ENCODE assay signal across 1 cellular context in the genomic region with DNA sequence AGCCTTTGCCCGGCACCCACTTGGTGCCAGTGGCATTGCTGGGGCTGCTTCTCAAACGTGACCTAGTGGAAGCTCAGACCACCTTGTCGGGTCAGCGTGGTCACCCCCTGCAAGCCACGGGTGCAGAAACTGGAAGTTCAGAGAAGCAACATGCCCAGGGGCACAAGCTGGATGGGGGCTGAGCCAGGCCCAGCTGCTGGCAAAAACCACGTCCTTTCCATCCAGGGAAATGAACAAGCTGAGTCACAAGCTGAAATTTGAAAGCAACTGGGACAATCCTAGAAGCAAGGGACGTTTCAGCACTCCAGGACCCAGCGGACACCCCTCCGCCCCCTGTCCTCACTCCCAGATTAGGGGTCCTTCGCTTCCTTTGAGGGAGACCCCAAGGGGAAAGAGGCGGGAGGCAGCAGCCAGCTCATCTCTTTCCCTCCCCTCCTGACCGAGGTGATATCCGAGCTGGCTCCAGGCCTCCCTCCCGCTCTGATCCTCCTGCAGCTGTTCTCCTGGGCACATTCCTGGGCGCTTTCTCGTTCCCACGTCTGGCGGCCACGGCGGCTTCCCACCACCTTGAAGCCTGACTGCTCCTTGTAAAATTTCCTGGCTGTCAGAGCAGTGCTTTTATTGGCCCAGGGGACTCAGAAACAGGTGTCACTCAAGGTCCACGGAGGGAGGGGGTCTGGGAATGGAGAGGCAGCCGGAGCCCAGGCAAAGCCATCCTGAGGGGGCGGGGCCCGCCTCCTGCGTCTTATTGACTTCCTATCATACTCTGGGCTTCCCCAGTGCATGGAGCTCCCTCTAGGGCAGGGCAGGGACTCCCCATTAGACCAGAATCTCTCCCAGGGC.
TF ChIP-seq lines count a peak whose summit lies in the region.

No MANE protein-coding gene starts in this region.

TF ChIP-seq in HCT116, 20 proteins besides CTCF, POLR2A, EP300 and RAD21 (continued from another document):
- TF ChIP-seq YY1 (IDR thresholded peaks at IDR 0.05; ENCODE audit: extremely low read depth, insufficient replicate concordance, low read depth, low read length) (no peak), SP1 (IDR thresholded peaks at IDR 0.05; ENCODE audit: low read depth) (no peak), FOSL1 (IDR thresholded peaks at IDR 0.05; ENCODE audit: low read depth) (no peak)
- TF ChIP-seq, protein P1, sequence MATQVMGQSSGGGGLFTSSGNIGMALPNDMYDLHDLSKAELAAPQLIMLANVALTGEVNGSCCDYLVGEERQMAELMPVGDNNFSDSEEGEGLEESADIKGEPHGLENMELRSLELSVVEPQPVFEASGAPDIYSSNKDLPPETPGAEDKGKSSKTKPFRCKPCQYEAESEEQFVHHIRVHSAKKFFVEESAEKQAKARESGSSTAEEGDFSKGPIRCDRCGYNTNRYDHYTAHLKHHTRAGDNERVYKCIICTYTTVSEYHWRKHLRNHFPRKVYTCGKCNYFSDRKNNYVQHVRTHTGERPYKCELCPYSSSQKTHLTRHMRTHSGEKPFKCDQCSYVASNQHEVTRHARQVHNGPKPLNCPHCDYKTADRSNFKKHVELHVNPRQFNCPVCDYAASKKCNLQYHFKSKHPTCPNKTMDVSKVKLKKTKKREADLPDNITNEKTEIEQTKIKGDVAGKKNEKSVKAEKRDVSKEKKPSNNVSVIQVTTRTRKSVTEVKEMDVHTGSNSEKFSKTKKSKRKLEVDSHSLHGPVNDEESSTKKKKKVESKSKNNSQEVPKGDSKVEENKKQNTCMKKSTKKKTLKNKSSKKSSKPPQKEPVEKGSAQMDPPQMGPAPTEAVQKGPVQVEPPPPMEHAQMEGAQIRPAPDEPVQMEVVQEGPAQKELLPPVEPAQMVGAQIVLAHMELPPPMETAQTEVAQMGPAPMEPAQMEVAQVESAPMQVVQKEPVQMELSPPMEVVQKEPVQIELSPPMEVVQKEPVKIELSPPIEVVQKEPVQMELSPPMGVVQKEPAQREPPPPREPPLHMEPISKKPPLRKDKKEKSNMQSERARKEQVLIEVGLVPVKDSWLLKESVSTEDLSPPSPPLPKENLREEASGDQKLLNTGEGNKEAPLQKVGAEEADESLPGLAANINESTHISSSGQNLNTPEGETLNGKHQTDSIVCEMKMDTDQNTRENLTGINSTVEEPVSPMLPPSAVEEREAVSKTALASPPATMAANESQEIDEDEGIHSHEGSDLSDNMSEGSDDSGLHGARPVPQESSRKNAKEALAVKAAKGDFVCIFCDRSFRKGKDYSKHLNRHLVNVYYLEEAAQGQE (IDR thresholded peaks at IDR 0.05; ENCODE audit: low read depth): no peak
